In the genomic region with DNA sequence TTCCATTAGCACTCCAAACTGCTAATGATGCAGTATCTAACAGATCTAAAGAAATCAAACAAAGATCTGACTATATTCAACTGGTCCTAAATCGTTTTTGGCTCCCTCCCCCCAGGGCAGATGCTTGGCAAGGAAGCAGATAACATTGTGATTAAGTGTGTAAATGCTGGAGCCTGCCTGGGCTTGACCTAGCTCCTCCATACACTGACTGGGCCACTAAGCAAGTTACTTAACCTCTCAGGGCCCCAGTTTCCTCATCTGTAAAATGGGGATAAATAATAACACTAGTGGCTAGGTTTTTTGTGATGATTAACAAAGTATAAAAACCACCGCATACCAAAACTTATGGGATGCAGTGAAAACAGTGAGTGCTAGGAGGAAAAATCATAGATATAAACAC, we compare ENCODE assay signal across 20 cellular contexts. TPM values are rescaled to one million over a fixed set of nuclear protein-coding genes. Genes with fewer than 3 reads are reported as not detected.
A peak's percentile ranks its signal among the peaks of the same experiment; 100 is the strongest.
DNase-seq lines count a peak whose midpoint lies in the region; ATAC-seq, FAIRE-seq and TF ChIP-seq lines count a peak whose summit lies in the region.
"Had no signal": no experiment of that assay in that cellular context is flagged by ENCODE, and none has a peak within 500 bp of the region (broad histone marks: within the 10 kb centered on the region; RNA-seq: fewer than 3 reads in every experiment).

No MANE protein-coding gene starts in this region.

- H3K79me2 ChIP-seq in mammary epithelial cell (ENCODE audit: insufficient read depth, low read length), result no peaks in the 10 kb centered on the region

- WGBS in mammary epithelial cell (ENCODE audit: low coverage, missing lambda C conversion rate), result 43% methylated on average over 2 of the region's 2 CpGs

- ATAC-seq in HG03442 (IDR thresholded peaks at IDR 0.05; ENCODE audit: unreplicated experiment), result no peak
- ATAC-seq in left lung, result no peak

- no peaks in the 10 kb centered on the region for H4K20me1 ChIP-seq in mammary epithelial cell (ENCODE audit: insufficient read depth, low read length)

- CTCF ChIA-PET in mammary epithelial cell (lab: Charles Lee; ENCODE audit: low non-redundant PET), result no interaction called here

- H3K4me2 ChIP-seq in mammary epithelial cell (ENCODE audit: insufficient read depth, low read depth, low read length), result no peak overlapping the region

- no TSS peak for BruUV-seq in mammary epithelial cell (replicated peaks; lab: Mats Ljungman, UMichigan)

- H3K27ac ChIP-seq in mammary epithelial cell (ENCODE audit: insufficient read depth, low read depth, low read length), result no peak overlapping the region
- H3K27ac ChIP-seq in breast epithelium, result no peak overlapping the region
- H3K27ac ChIP-seq in left lung, result no peak overlapping the region
- H3K27ac ChIP-seq: 22Rv1, C4-2B, HL-60, Peyer's patch, SK-N-MC had no signal

- H3K9me3 ChIP-seq in mammary epithelial cell (replicated peaks; ENCODE audit: insufficient read depth, low read length) (no peaks in the 10 kb centered on the region), breast epithelium (no peaks in the 10 kb centered on the region), left lung (no peaks in the 10 kb centered on the region)
- H3K9me3 ChIP-seq: HAP-1, Peyer's patch had no signal

- no peak for FAIRE-seq in bronchial epithelial cell (lab: Jason Lieb, UNC)

- H3K36me3 ChIP-seq in mammary epithelial cell (ENCODE audit: insufficient read depth, low read length) (no peaks in the 10 kb centered on the region), breast epithelium (no peaks in the 10 kb centered on the region), bronchial epithelial cell (ENCODE audit: control insufficient read depth, insufficient read depth, low read length) (no peaks in the 10 kb centered on the region), left lung (no peaks in the 10 kb centered on the region)
- H3K36me3 ChIP-seq: HAP-1, Peyer's patch had no signal

- intact Hi-C loops in mammary epithelial cell (cut with micrococcal nuclease), result no loop called here
- intact Hi-C loops in breast epithelium (cut with DNase I; ENCODE audit: low total_unique reads), result no loop called here
- intact Hi-C loops in left lung (cut with DNase I), result no loop called here

- in situ Hi-C loops in mammary epithelial cell (cut with MboI; ENCODE audit: low sequenced_read_pairs in 2 of 2), result no loop called here

- peaks cover 10% of the 10 kb centered on the region for H3K4me1 ChIP-seq in mammary epithelial cell (ENCODE audit: insufficient read depth, low read length)
- no peaks in the 10 kb centered on the region for H3K4me1 ChIP-seq in breast epithelium
- no peaks in the 10 kb centered on the region for H3K4me1 ChIP-seq in left lung
- H3K4me1 ChIP-seq: Peyer's patch had no signal

- no peak overlapping the region for H2AFZ ChIP-seq in mammary epithelial cell (ENCODE audit: low read depth, low read length)

- peak; percentile 46 for DNase-seq in DMS 273 (lab: John Stamatoyannopoulos, UW; ENCODE audit: unreplicated experiment)
- DNase-seq in DMS 273 treated with DMSO at 0.1 percent for 48 hours (lab: John Stamatoyannopoulos, UW), result no peak
- DNase-seq in mammary epithelial cell, result peak; percentile 61
- DNase-seq in breast epithelium (ENCODE audit: low spot score in 2 of 2), result no peak
- DNase-seq in bronchial epithelial cell (ENCODE audit: low read depth), result peak; percentile 60
- DNase-seq in SIG-M5 treated with dmso at 0.1 percent for 504 hours (lab: John Stamatoyannopoulos, UW; ENCODE audit: unreplicated experiment), result no peak
- no peak for DNase-seq in left lung
- DNase-seq: AML-193, GF-D8, Kasumi-1, MM.1S, NCI-H1092, NCI-H1694 treated with DMSO at 0.1 percent for 48 hours, Peyer's patch had no signal

- dilution Hi-C loops in mammary epithelial cell (cut with HindIII; ENCODE audit: low sequenced_read_pairs), result no loop called here

- H3K4me3 ChIP-seq in mammary epithelial cell (replicated peaks in 1 of 3; ENCODE audit: insufficient read depth in 1 of 3, low read depth in 2 of 3, low read length in 3 of 3), result no peak overlapping the region
- H3K4me3 ChIP-seq in breast epithelium, result no peak overlapping the region
- no peak overlapping the region for H3K4me3 ChIP-seq in bronchial epithelial cell (ENCODE audit: low read depth, low read length)
- no peak overlapping the region for H3K4me3 ChIP-seq in left lung
- H3K4me3 ChIP-seq: HAP-1, Peyer's patch, SK-N-MC had no signal

- TF ChIP-seq CTCF in mammary epithelial cell (conservative IDR thresholded peaks at IDR 0.05 in 1 of 2, IDR thresholded peaks at IDR 0.05 in 1 of 2; ENCODE audit: extremely low read depth in 1 of 2, insufficient read depth in 1 of 2, low read depth in 1 of 2, low read length in 2 of 2) (no peak), breast epithelium (IDR thresholded peaks at IDR 0.05) (no peak), bronchial epithelial cell (IDR thresholded peaks at IDR 0.05; ENCODE audit: insufficient read depth, low read length, severe bottlenecking) (no peak), left lung (IDR thresholded peaks at IDR 0.05) (no peak)

- H3K27me3 ChIP-seq in mammary epithelial cell (ENCODE audit: insufficient read depth, low read length) (no peaks in the 10 kb centered on the region), breast epithelium (no peaks in the 10 kb centered on the region), bronchial epithelial cell (ENCODE audit: control insufficient read depth, insufficient read depth, low read length) (no peaks in the 10 kb centered on the region), left lung (no peaks in the 10 kb centered on the region)
- H3K27me3 ChIP-seq: Peyer's patch had no signal

- TF ChIP-seq POLR2A in breast epithelium (IDR thresholded peaks at IDR 0.05), result no peak

- H3K9ac ChIP-seq in mammary epithelial cell (ENCODE audit: insufficient read depth, low read length), result no peak overlapping the region

RNA-seq across cellular contexts. Expression of a gene that starts 9.2 kb away (rescaled TPM):
- 100 to 1,000 TPM in 1 of 2 donors, 10 to 100 TPM in 1; 84.6 to 147 TPM for total RNA-seq in mammary epithelial cell
- polyA plus RNA-seq in mammary epithelial cell, result 105 TPM
- polyA minus RNA-seq in mammary epithelial cell, result 34.1 TPM
- total RNA-seq in breast epithelium, result 100 to 1,000 TPM; 204 to 266 (median 227) TPM
- 80.8 and 233 TPM in 2 replicates for total RNA-seq in bronchial epithelial cell
- 10 to 100 TPM; 80.2 to 91.5 TPM for total RNA-seq in left lung

Comparison
In these comparisons a context has a peak if more than half of its experiments do, and no peak if none do; other contexts are left out.
1. DNase-seq: peak in DMS 273 (single experiment), mammary epithelial cell (single experiment) and bronchial epithelial cell (single experiment); none in DMS 273 treated with DMSO at 0.1 percent for 48 hours (single experiment), breast epithelium (0 of 2), SIG-M5 treated with dmso at 0.1 percent for 504 hours (single experiment) and left lung (0 of 2).